Comparison of ENCODE assay signal across 16 cellular contexts in the genomic region with DNA sequence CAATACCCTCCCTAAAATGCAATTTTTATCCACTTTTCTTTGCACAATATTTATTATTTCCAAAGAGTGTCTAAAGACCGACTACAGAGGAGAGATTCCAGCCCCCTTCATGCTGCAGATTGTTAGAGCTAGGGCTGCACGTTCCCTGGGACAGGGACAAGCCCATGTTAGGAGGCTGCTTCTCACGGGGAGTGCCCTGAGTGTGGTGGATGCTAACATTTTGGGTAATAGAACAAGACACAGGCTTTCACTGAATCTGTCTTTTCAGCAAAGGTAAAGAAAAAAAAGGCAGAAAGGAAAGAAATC.
DNase-seq lines count a peak whose midpoint lies in the region; ATAC-seq and TF ChIP-seq lines count a peak whose summit lies in the region.
"Had no signal": no experiment of that assay in that cellular context is flagged by ENCODE, and none has a peak within 500 bp of the region (broad histone marks: within the 10 kb centered on the region; RNA-seq: fewer than 3 reads in every experiment).

No MANE protein-coding gene starts in this region.

- DNase-seq in RWPE1 (ENCODE audit: low spot score) (no peak), fibroblast of pulmonary artery (ENCODE audit: low read depth) (no peak), neural crest cell (ENCODE audit: low read depth, low spot score) (no peak), tibial artery (no peak), NCI-H510A treated with DMSO at 0.1 percent for 48 hours (lab: John Stamatoyannopoulos, UW) (no peak), COLO668 (lab: John Stamatoyannopoulos, UW; ENCODE audit: unreplicated experiment) (no peak), Peyer's patch (no peak)
- DNase-seq: activated naive CD8-positive, alpha-beta T cell treated with anti-CD3 and anti-CD28 coated beads, Interleukin-2, amount 10 ng/mL, durations not matched to agents 7 days and 5 days; KBM-7; NCI-H2081; NCI-H82; stimulated activated CD4-positive, alpha-beta T cell treated with anti-CD3 and anti-CD28 coated beads, Interleukin-2, amount 100 ng/mL, for 24 hours had no signal

- H3K27me3 Mint-ChIP-seq in neural crest cell (ENCODE audit: low read depth): no peaks in the 10 kb centered on the region

- intact Hi-C loops in tibial artery (cut with DNase I; ENCODE audit: low total_unique reads): no loop called here

- H3K4me3 ChIP-seq in fibroblast of pulmonary artery (replicated peaks; ENCODE audit: low read depth, low read length) (peak overlapping the region; percentile 19), tibial artery (no peak overlapping the region), Peyer's patch (no peak overlapping the region)
- H3K4me3 ChIP-seq: BLaER1 treated with 17β-estradiol and CSF1 and Interleukin-3, amounts not matched to agents 10 nM and 100 nM had no signal

- CTCF ChIA-PET in RWPE1 (lab: Yijun Ruan, JAX): interaction anchor here (1.1 kb wide), 1 partner anchor 37 kb away, joined by 5 read pairs; no protein-coding TSS in a partner anchor

- no peak for TF ChIP-seq POLR2A in Peyer's patch (IDR thresholded peaks at IDR 0.05)

- no peaks in the 10 kb centered on the region for H3K9me3 ChIP-seq in tibial artery
- no peaks in the 10 kb centered on the region for H3K9me3 ChIP-seq in Peyer's patch
- H3K9me3 ChIP-seq: BLaER1 treated with 17β-estradiol and CSF1 and Interleukin-3, amounts not matched to agents 10 nM and 100 nM; neutrophil had no signal

- no peak for ATAC-seq in HG02642 (IDR thresholded peaks at IDR 0.05; ENCODE audit: poor library complexity, unreplicated experiment)
- ATAC-seq: WTC11 had no signal

- H3K27me3 ChIP-seq in tibial artery: no peaks in the 10 kb centered on the region
- no peaks in the 10 kb centered on the region for H3K27me3 ChIP-seq in Peyer's patch
- H3K27me3 ChIP-seq: BLaER1 treated with 17β-estradiol and CSF1 and Interleukin-3, amounts not matched to agents 10 nM and 100 nM had no signal

- H3K4me3 Mint-ChIP-seq in neural crest cell: no peak overlapping the region
- H3K4me3 Mint-ChIP-seq: activated naive CD8-positive, alpha-beta T cell treated with anti-CD3 and anti-CD28 coated beads, Interleukin-2, amount 10 ng/mL, durations not matched to agents 7 days and 5 days; WTC11 had no signal

- no peaks in the 10 kb centered on the region for H3K36me3 Mint-ChIP-seq in neural crest cell (ENCODE audit: low read depth)
- H3K36me3 Mint-ChIP-seq: activated naive CD8-positive, alpha-beta T cell treated with anti-CD3 and anti-CD28 coated beads, Interleukin-2, amount 10 ng/mL, durations not matched to agents 7 days and 5 days; WTC11 had no signal

- H3K27ac Mint-ChIP-seq in neural crest cell (ENCODE audit: unreplicated experiment): peak overlapping the region; percentile 57
- H3K27ac Mint-ChIP-seq: activated naive CD8-positive, alpha-beta T cell treated with anti-CD3 and anti-CD28 coated beads, Interleukin-2, amount 10 ng/mL, durations not matched to agents 7 days and 5 days; WTC11 had no signal

- no peaks in the 10 kb centered on the region for H3K9me3 Mint-ChIP-seq in neural crest cell
- H3K9me3 Mint-ChIP-seq: activated naive CD8-positive, alpha-beta T cell treated with anti-CD3 and anti-CD28 coated beads, Interleukin-2, amount 10 ng/mL, durations not matched to agents 7 days and 5 days; WTC11 had no signal

- H3K27ac ChIP-seq in RWPE1 (peak overlapping the region; percentile 93), tibial artery (peak overlapping the region; percentile 76 to 85), Peyer's patch (peak overlapping the region in 2 of 4 donors; percentile 16 to 18)
- H3K27ac ChIP-seq: BLaER1 treated with 17β-estradiol and CSF1 and Interleukin-3, amounts not matched to agents 10 nM and 100 nM; neutrophil had no signal

- TF ChIP-seq CTCF in RWPE1 (conservative IDR thresholded peaks at IDR 0.05; ENCODE audit: low read depth): no peak
- no peak for TF ChIP-seq CTCF in fibroblast of pulmonary artery (IDR thresholded peaks at IDR 0.05; ENCODE audit: low read length, missing control alignments)
- TF ChIP-seq CTCF in neural crest cell (conservative IDR thresholded peaks at IDR 0.05): no peak
- TF ChIP-seq CTCF in tibial artery (IDR thresholded peaks at IDR 0.05): no peak
- no peak for TF ChIP-seq CTCF in Peyer's patch (IDR thresholded peaks at IDR 0.05)

- H3K4me1 Mint-ChIP-seq in neural crest cell: peaks cover 21% of the 10 kb centered on the region
- H3K4me1 Mint-ChIP-seq: activated naive CD8-positive, alpha-beta T cell treated with anti-CD3 and anti-CD28 coated beads, Interleukin-2, amount 10 ng/mL, durations not matched to agents 7 days and 5 days; WTC11 had no signal

- POLR2A ChIA-PET in RWPE1 (lab: Yijun Ruan, JAX; ENCODE audit: low non-redundant PET): interaction anchor here (0.7 kb wide), 1 partner anchor 8 kb away, joined by 3 read pairs; no protein-coding TSS in a partner anchor

- H3K4me1 ChIP-seq in tibial artery (peaks cover 0 to 43% (median 29%) of the 10 kb centered on the region in 4 donors), Peyer's patch (no peaks in the 10 kb centered on the region)

- no peaks in the 10 kb centered on the region for H3K36me3 ChIP-seq in tibial artery
- no peaks in the 10 kb centered on the region for H3K36me3 ChIP-seq in Peyer's patch
- H3K36me3 ChIP-seq: BLaER1 treated with 17β-estradiol and CSF1 and Interleukin-3, amounts not matched to agents 10 nM and 100 nM; neutrophil had no signal
